1 cellular context compared by ENCODE assay signal in genomic region chr22:20981787-20982562, GRCh38.
TF ChIP-seq lines count a peak whose summit lies in the region.

TSS of gene LZTR1 (plus strand) at chr22:20982297. CDS start at chr22:20982372, 75 bp downstream.

TF ChIP-seq in HEK293, 187 proteins besides CTCF, POLR2A, EP300 and RAD21 (continued from another document and continues in another):
- peak; percentile 67; the same call in 1 of the 2 replicates for TF ChIP-seq ZNF704 (tag by site-specific recombination; IDR thresholded peaks at IDR 0.05)
- no peak; the same call in 1 of the 2 replicates for TF ChIP-seq ZNF768 (tag by site-specific recombination; IDR thresholded peaks at IDR 0.05)
- TF ChIP-seq ZNF510 (tag by site-specific recombination; IDR thresholded peaks at IDR 0.05; ENCODE audit: insufficient replicate concordance), result no peak
- TF ChIP-seq ZNF514 (tag by site-specific recombination; IDR thresholded peaks at IDR 0.05), result no peak
- TF ChIP-seq ZNF518A (tag by site-specific recombination; conservative IDR thresholded peaks at IDR 0.05; ENCODE audit: low read depth), result peak; percentile 51; the same call in 1 of the 2 replicates
- peak; percentile 99 for TF ChIP-seq ZBTB17 (tag by site-specific recombination; IDR thresholded peaks at IDR 0.05)
- peak; percentile 91 for TF ChIP-seq ZNF449 (tag by site-specific recombination; IDR thresholded peaks at IDR 0.05)
- TF ChIP-seq ZNF2 (tag by site-specific recombination; IDR thresholded peaks at IDR 0.05), result peak; percentile 93
- TF ChIP-seq TCF7L2 (IDR thresholded peaks at IDR 0.05; ENCODE audit: borderline replicate concordance, low read depth, low read length), result no peak
- TF ChIP-seq ZFP3 (tag by site-specific recombination; IDR thresholded peaks at IDR 0.05; ENCODE audit: low read depth), result no peak
- TF ChIP-seq ZNF132 (tag by site-specific recombination; IDR thresholded peaks at IDR 0.05; ENCODE audit: borderline replicate concordance), result no peak
- TF ChIP-seq ZNF501 (tag by site-specific recombination; IDR thresholded peaks at IDR 0.05), result peak; percentile 98
- 0 out of 2 replicates have a peak, but pooled peaks have one; percentile 49 for TF ChIP-seq KLF1 (tag by site-specific recombination; IDR thresholded peaks at IDR 0.05)
- 0 out of 2 replicates have a peak, but pooled peaks have one; percentile 18 for TF ChIP-seq SP2 (tag by site-specific recombination; IDR thresholded peaks at IDR 0.05)
- TF ChIP-seq ZSCAN30 (tag by site-specific recombination; IDR thresholded peaks at IDR 0.05), result peak; percentile 88
- TF ChIP-seq ZNF26 (tag by site-specific recombination; IDR thresholded peaks at IDR 0.05), result no peak
- TF ChIP-seq ZNF114 (tag by site-specific recombination; IDR thresholded peaks at IDR 0.05), result no peak
- 0 out of 2 replicates have a peak, but pooled peaks have one; percentile 73 for TF ChIP-seq REPIN1 (tag by site-specific recombination; IDR thresholded peaks at IDR 0.05; ENCODE audit: low read depth)
- no peak for TF ChIP-seq HOXA7 (CRISPR knock-in tag; IDR thresholded peaks at IDR 0.05; ENCODE audit: borderline replicate concordance)
- TF ChIP-seq ZBTB20 (tag by site-specific recombination; IDR thresholded peaks at IDR 0.05), result peak; percentile 86
- TF ChIP-seq ZNF48 (tag by site-specific recombination; IDR thresholded peaks at IDR 0.05), result no peak
- TF ChIP-seq OVOL3 (tag by site-specific recombination; IDR thresholded peaks at IDR 0.05), result peak; percentile 29; the same call in 1 of the 2 replicates
- TF ChIP-seq ZNF843 (tag by site-specific recombination; IDR thresholded peaks at IDR 0.05), result peak; percentile 78; the same call in 1 of the 2 replicates
- no peak for TF ChIP-seq ZNF548 (tag by site-specific recombination; IDR thresholded peaks at IDR 0.05)
- TF ChIP-seq ZBTB6 (tag by site-specific recombination; IDR thresholded peaks at IDR 0.05), result no peak
- TF ChIP-seq FEZF1 (tag by site-specific recombination; IDR thresholded peaks at IDR 0.05), result peak; percentile 36; the same call in 1 of the 2 replicates
- TF ChIP-seq ZNF24 (tag by site-specific recombination; IDR thresholded peaks at IDR 0.05), result peak; percentile 73; the same call in 1 of the 2 replicates
- no peak for TF ChIP-seq ZNF549 (tag by site-specific recombination; IDR thresholded peaks at IDR 0.05)
- TF ChIP-seq ZNF133 (tag by site-specific recombination; IDR thresholded peaks at IDR 0.05), result no peak
- peak; percentile 38; the same call in 1 of the 2 replicates for TF ChIP-seq SP3 (tag by site-specific recombination; IDR thresholded peaks at IDR 0.05)
- no peak for TF ChIP-seq ZNF791 (tag by site-specific recombination; IDR thresholded peaks at IDR 0.05)
- TF ChIP-seq ZNF660 (tag by site-specific recombination; IDR thresholded peaks at IDR 0.05), result peak; percentile 57; the same call in 1 of the 2 replicates
- TF ChIP-seq ZNF280D (tag by site-specific recombination; IDR thresholded peaks at IDR 0.05), result no peak
- TF ChIP-seq GLIS1 (tag by site-specific recombination; IDR thresholded peaks at IDR 0.05), result peak; percentile 88
- no peak for TF ChIP-seq ZNF621 (tag by site-specific recombination; IDR thresholded peaks at IDR 0.05)
- peak; percentile 86; the same call in 1 of the 2 replicates for TF ChIP-seq KLF8 (tag by site-specific recombination; IDR thresholded peaks at IDR 0.05)
- TF ChIP-seq KLF16 (tag by site-specific recombination; IDR thresholded peaks at IDR 0.05), result peak; percentile 77
- TF ChIP-seq ZNF248 (tag by site-specific recombination; IDR thresholded peaks at IDR 0.05), result no peak
- TF ChIP-seq ZBTB8A (tag by site-specific recombination; IDR thresholded peaks at IDR 0.05), result peak; percentile 65
- TF ChIP-seq ZBTB44 (tag by site-specific recombination; IDR thresholded peaks at IDR 0.05), result no peak
- no peak for TF ChIP-seq BCL6B (tag by site-specific recombination; IDR thresholded peaks at IDR 0.05)
- no peak for TF ChIP-seq AEBP2 (tag by site-specific recombination; IDR thresholded peaks at IDR 0.05; ENCODE audit: borderline replicate concordance)
- TF ChIP-seq ZNF580 (tag by site-specific recombination; IDR thresholded peaks at IDR 0.05), result peak; percentile 69; the same call in 1 of the 2 replicates
